ENCODE assay signal across 25 cellular contexts in the genomic region with DNA sequence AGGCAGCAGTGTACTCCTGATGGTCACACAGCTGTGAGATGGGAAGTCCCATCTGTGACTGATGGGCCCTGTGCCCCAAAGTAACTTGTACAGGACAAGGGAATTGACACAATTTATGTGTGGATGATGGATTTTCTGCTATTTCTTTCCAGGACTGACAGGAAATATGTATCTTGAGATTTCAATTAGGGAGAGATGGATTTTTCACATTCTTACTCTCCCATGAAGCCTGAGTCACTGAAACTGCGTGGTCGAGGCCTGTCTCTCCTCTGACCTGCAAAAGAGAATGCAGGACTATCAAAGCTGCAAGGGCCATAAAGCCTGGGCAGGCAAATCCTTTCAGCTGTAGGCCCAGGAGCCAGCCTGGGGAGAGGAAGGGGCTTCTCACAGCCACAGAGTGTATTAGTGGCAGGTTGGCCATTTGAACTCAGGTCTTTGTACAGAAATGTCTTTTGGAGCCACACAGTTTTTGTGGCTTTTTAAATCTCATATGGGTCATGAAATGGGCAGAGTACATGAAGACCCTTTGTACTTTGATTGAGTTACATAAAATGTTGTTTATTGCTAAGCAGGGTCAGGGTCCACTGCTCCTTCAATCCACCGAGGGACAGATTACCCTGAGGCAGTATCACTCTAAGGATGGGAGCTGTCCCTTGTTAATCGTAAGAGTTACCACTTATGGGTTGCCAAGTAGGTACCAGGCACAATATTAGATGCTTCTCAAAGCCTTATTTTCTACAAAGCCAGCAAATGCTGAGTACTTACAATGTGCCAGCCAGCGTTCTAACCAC. TPM values are rescaled to one million over a fixed set of nuclear protein-coding genes. Genes with fewer than 3 reads are reported as not detected.
A peak's percentile ranks its signal among the peaks of the same experiment; 100 is the strongest.
DNase-seq lines count a peak whose midpoint lies in the region; ATAC-seq, FAIRE-seq and TF ChIP-seq lines count a peak whose summit lies in the region.
"Had no signal": no experiment of that assay in that cellular context is flagged by ENCODE, and none has a peak within 500 bp of the region (broad histone marks: within the 10 kb centered on the region; RNA-seq: fewer than 3 reads in every experiment).

No MANE protein-coding gene starts in this region.

- peak overlapping the region; percentile 77 for H3K27ac ChIP-seq in GM23248
- H3K27ac ChIP-seq in small intestine (ENCODE audit: low read depth in 1 of 2, low read length in 1 of 2), result peak overlapping the region in 1 of 2 donors; percentile 60
- H3K27ac ChIP-seq in right atrium auricular region, result no peak overlapping the region
- H3K27ac ChIP-seq: C4-2B, KMS-11, ovary had no signal

- WGBS in GM23248 (ENCODE audit: low coverage in 1 of 2, low lambda C conversion rate in 2 of 2, missing lambda C conversion rate in 2 of 2), 2 experiments, result 31 to 33% methylated on average over 5 of the region's 5 CpGs
- WGBS in small intestine, 3 donors, result 25 to 70% (median 47%) methylated on average over 5 of the region's 5 CpGs

- H3K79me2 ChIP-seq in GM23248 (ENCODE audit: insufficient read depth), result no peaks in the 10 kb centered on the region

- no peaks in the 10 kb centered on the region for H3K27me3 ChIP-seq in GM23248 (replicated peaks; ENCODE audit: insufficient read depth)
- no peaks in the 10 kb centered on the region for H3K27me3 ChIP-seq in small intestine (ENCODE audit: control insufficient read depth in 2 of 2, insufficient read depth in 2 of 2, low read length in 2 of 2)
- no peaks in the 10 kb centered on the region for H3K27me3 ChIP-seq in right atrium auricular region
- H3K27me3 ChIP-seq: esophagus squamous epithelium, ovary had no signal

- peak overlapping the region; percentile 21; the same call in 1 of the 2 replicates for H3K9ac ChIP-seq in GM23248
- H3K9ac ChIP-seq: KMS-11 had no signal

- H3K36me3 ChIP-seq in GM23248 (ENCODE audit: low read depth), result peaks cover 23% of the 10 kb centered on the region; the same call in 1 of the 2 replicates
- H3K36me3 ChIP-seq in small intestine (ENCODE audit: control insufficient read depth in 2 of 2, insufficient read depth in 2 of 2, low read length in 2 of 2), result peaks cover 12 to 21% of the 10 kb centered on the region in 2 donors
- H3K36me3 ChIP-seq in right atrium auricular region, result peaks cover 79% of the 10 kb centered on the region
- H3K36me3 ChIP-seq: ovary had no signal

- no peak for ATAC-seq in esophagus mucosa
- ATAC-seq: left lobe of liver had no signal

- DNase-seq in GM23248, result peak; percentile 71
- DNase-seq in amniotic epithelial cell (ENCODE audit: low read depth), result peak; percentile 79
- DNase-seq in glomerular visceral epithelial cell (ENCODE audit: extremely low spot score), result peak; percentile 24
- peak; percentile 58 for DNase-seq in small intestine
- no peak for DNase-seq in CD1c-positive myeloid dendritic cell (ENCODE audit: extremely low spot score)
- DNase-seq in right atrium auricular region (ENCODE audit: low spot score), result no peak
- DNase-seq: activated CD4-positive, alpha-beta T cell treated with anti-CD3 and anti-CD28 coated beads for 48 hours; activated CD8-positive, alpha-beta memory T cell treated with anti-CD3 and anti-CD28 coated beads, Interleukin-2, amount 50 U/mL, for 48 hours; activated naive CD4-positive, alpha-beta T cell; DMS153; esophagus squamous epithelium; NCI-H1105; NCI-H2107; NCI-H69; ovary; stimulated activated CD4-positive, alpha-beta T cell treated with anti-CD3 and anti-CD28 coated beads, Interleukin-4, amount 100 ng/mL, for 24 hours had no signal

- H3K4me2 ChIP-seq in GM23248 (ENCODE audit: unreplicated experiment), result peak overlapping the region; percentile 59
- H3K4me2 ChIP-seq: KMS-11 had no signal

- H3F3A ChIP-seq in GM23248 (ENCODE audit: insufficient read depth), result peaks cover 56% of the 10 kb centered on the region

- in situ Hi-C loops in GM23248 (cut with MboI), result no loop called here

- no peak for TF ChIP-seq CTCF in right atrium auricular region (IDR thresholded peaks at IDR 0.05)

- H3K9me3 ChIP-seq in GM23248 (ENCODE audit: low read depth) (no peaks in the 10 kb centered on the region), small intestine (ENCODE audit: control insufficient read depth, low read depth) (no peaks in the 10 kb centered on the region), right atrium auricular region (no peaks in the 10 kb centered on the region)
- H3K9me3 ChIP-seq: esophagus squamous epithelium, ovary had no signal

- no peak overlapping the region for H2AFZ ChIP-seq in GM23248

- H3K4me3 ChIP-seq in GM23248, result no peak overlapping the region
- H3K4me3 ChIP-seq in small intestine (ENCODE audit: low read depth in 1 of 2, low read length in 2 of 2), result no peak overlapping the region
- H3K4me3 ChIP-seq in right atrium auricular region, result no peak overlapping the region
- H3K4me3 ChIP-seq: esophagus squamous epithelium, ovary had no signal

- no peak for FAIRE-seq in small intestine (lab: Jason Lieb, UNC)
- FAIRE-seq: H54 had no signal

- no peaks in the 10 kb centered on the region for H3K9me2 ChIP-seq in GM23248 (ENCODE audit: insufficient read depth)

- H4K20me1 ChIP-seq in GM23248 (ENCODE audit: insufficient read depth), result no peaks in the 10 kb centered on the region

- H3K4me1 ChIP-seq in GM23248 (ENCODE audit: insufficient read depth), result peaks cover 62% of the 10 kb centered on the region
- H3K4me1 ChIP-seq in small intestine (ENCODE audit: control insufficient read depth in 2 of 2, insufficient read depth in 1 of 2, low read depth in 1 of 2, low read length in 1 of 2), result peaks cover 0 to 2% of the 10 kb centered on the region in 2 donors
- peaks cover 0 to 23% of the 10 kb centered on the region in 2 donors for H3K4me1 ChIP-seq in right atrium auricular region

RNA-seq across cellular contexts. Expression of a gene that starts 14.8 kb away (rescaled TPM):
- total RNA-seq in GM23248 (2014; rRNA removed; shearing (Covaris generic)), result not detected in 2 replicates
- polyA plus RNA-seq in GM23248 (2016; fragmentation: Nextera tagmentation; extraction: Ambion mirVana) (not detected in 2 replicates), small intestine (under 1 TPM in 1 of 3 donors, not detected in 2; 0.09 TPM)
- total RNA-seq in esophagus mucosa (not detected), right atrium auricular region (not detected)
- total RNA-seq: dermis microvascular lymphatic vessel endothelial cell, left lobe of liver, SK-MEL-5, skeletal muscle tissue, temporal lobe had no signal

RNA-seq across cellular contexts. Expression of a gene that starts 21.3 kb away (rescaled TPM):
- 41.9 and 49.9 TPM in 2 replicates for total RNA-seq in GM23248 (2014; rRNA removed; shearing (Covaris generic))
- polyA plus RNA-seq in GM23248 (2016; fragmentation: Nextera tagmentation; extraction: Ambion mirVana), result 21.3 and 24.4 TPM in 2 replicates
- polyA plus RNA-seq in small intestine, result 10 to 100 TPM; 15.1 to 18.3 (median 18.3) TPM
- 20.8 TPM for total RNA-seq in esophagus mucosa
- 10 to 100 TPM; 14.6 to 19.1 TPM for total RNA-seq in right atrium auricular region

RNA-seq across cellular contexts. Expression of a gene that starts 56.6 kb away (rescaled TPM):
- not detected in 2 replicates for total RNA-seq in GM23248 (2014; rRNA removed; shearing (Covaris generic))
- polyA plus RNA-seq in GM23248 (2016; fragmentation: Nextera tagmentation; extraction: Ambion mirVana) (not detected in 2 replicates), small intestine (not detected)
- total RNA-seq in esophagus mucosa (not detected), right atrium auricular region (not detected)
- total RNA-seq: dermis microvascular lymphatic vessel endothelial cell, left lobe of liver, ovary, SK-MEL-5, skeletal muscle tissue had no signal

Comparison
In these comparisons a context has a peak if more than half of its experiments do, and no peak if none do; other contexts are left out.
1. DNase-seq: peak in GM23248 (single experiment), amniotic epithelial cell (single experiment), glomerular visceral epithelial cell (single experiment) and small intestine (single experiment); none in CD1c-positive myeloid dendritic cell (single experiment) and right atrium auricular region (single experiment).